In genomic region chr16:3400446-3400778, GRCh38 we compare ENCODE assay signal across 1 cellular context.
TF ChIP-seq lines count a peak whose summit lies in the region.

No MANE protein-coding gene starts in this region.

TF ChIP-seq in K562, 482 proteins besides CTCF, POLR2A, EP300 and RAD21 (continued from another document):
- TF ChIP-seq E2F3 (CRISPR knock-in tag; IDR thresholded peaks at IDR 0.05) (no peak), SETDB1 (IDR thresholded peaks at IDR 0.05; ENCODE audit: low read length) (no peak), SMC3 (conservative IDR thresholded peaks at IDR 0.05; ENCODE audit: insufficient read depth, low read depth, low read length) (no peak), MXI1 (IDR thresholded peaks at IDR 0.05; ENCODE audit: low read depth, low read length) (no peak), JUNB (CRISPR knock-in tag; conservative IDR thresholded peaks at IDR 0.05) (no peak)
